In genomic region chr1:183283286-183283685, GRCh38 we compare ENCODE assay signal across 1 cellular context.
TF ChIP-seq lines count a peak whose summit lies in the region.

No MANE protein-coding gene starts in this region.

TF ChIP-seq in H1, 55 proteins besides CTCF, POLR2A, EP300 and RAD21:
- TF ChIP-seq ATF2 (IDR thresholded peaks at IDR 0.05; ENCODE audit: low read length) (no peak), CHD1 (IDR thresholded peaks at IDR 0.05; ENCODE audit: low read depth, low read length) (no peak), CHD2 (IDR thresholded peaks at IDR 0.05; ENCODE audit: low read length) (no peak), TAF1 (IDR thresholded peaks at IDR 0.05; ENCODE audit: low read depth, low read length) (no peak), TBP (IDR thresholded peaks at IDR 0.05; ENCODE audit: low read depth, low read length) (no peak), HDAC6 (IDR thresholded peaks at IDR 0.05; ENCODE audit: low read depth, low read length) (no peak), TEAD4 (IDR thresholded peaks at IDR 0.05; ENCODE audit: low read depth, low read length) (no peak), E2F6 (IDR thresholded peaks at IDR 0.05) (no peak), FOSL1 (IDR thresholded peaks at IDR 0.05; ENCODE audit: insufficient read depth, low read depth, low read length) (no peak), ZNF274 (IDR thresholded peaks at IDR 0.05; ENCODE audit: borderline replicate concordance, extremely low read depth, low read length) (no peak), USF2 (IDR thresholded peaks at IDR 0.05; ENCODE audit: low read length) (no peak), KDM1A (IDR thresholded peaks at IDR 0.05; ENCODE audit: borderline replicate concordance, low read length) (no peak), SP2 (IDR thresholded peaks at IDR 0.05; ENCODE audit: low read length) (no peak), SIRT6 (IDR thresholded peaks at IDR 0.05; ENCODE audit: low read length) (no peak), RBBP5 (IDR thresholded peaks at IDR 0.05; ENCODE audit: borderline replicate concordance, low read depth, low read length) (no peak), EZH2 (IDR thresholded peaks at IDR 0.05; ENCODE audit: low read depth, low read length, severe bottlenecking) (no peak), KDM5A (IDR thresholded peaks at IDR 0.05; ENCODE audit: low read length) (no peak), SRF (IDR thresholded peaks at IDR 0.05; ENCODE audit: low read depth, low read length) (no peak), NANOG (IDR thresholded peaks at IDR 0.05; ENCODE audit: insufficient read depth, low read depth, low read length, poor library complexity, severe bottlenecking) (no peak), JUND (IDR thresholded peaks at IDR 0.05; ENCODE audit: low read length) (no peak)
